ENCODE assay signal across 8 cellular contexts in the genomic region with DNA sequence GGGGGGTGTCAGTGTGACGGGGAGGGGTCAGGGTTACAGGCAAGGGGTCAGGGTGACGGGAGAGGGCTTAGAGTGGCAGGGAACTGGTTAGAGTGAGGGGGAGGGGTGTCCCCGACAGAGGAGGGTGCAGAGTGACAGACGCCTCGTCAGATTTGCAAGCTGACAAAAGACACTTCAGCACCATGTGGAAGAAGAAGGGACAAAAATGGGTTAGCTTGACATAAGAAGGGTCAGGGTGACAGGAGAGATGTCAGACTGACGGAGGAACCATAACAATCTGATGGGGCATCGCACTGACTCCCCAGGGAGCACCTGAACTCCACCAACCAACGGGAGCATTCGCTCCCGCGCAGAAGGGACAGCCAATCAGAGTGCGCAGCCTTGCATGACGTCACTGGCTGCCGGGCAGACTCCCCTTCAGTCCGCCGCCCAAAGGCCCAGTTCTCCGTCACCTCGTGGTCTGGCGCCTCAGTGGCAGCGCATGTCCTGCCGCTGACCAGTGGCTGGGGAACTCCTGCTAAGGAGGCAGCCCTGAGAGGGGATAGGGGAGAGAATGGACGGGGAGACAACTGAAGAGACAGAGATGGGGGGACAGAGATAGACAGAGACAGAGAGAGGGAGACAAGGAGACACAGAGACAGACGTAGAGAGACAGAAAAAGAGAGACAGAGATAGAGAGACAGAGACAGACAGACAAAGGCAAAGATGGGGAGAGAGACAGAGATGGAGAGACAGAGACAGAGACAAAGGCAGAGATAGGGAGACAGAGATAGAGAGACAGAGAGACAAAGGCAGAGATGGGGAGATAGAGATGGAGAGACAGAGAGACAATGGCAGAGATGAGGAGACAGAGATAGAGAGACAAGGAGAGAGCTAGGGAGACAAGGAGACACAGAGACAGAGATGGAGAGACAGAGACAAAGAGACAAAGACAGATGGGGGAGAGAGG.
DNase-seq lines count a peak whose midpoint lies in the region; ATAC-seq and TF ChIP-seq lines count a peak whose summit lies in the region.

No MANE protein-coding gene starts in this region.

- peak; percentile 76 for ATAC-seq in GM21619 (IDR thresholded peaks at IDR 0.05; ENCODE audit: unreplicated experiment)
- ATAC-seq in HG03039 (IDR thresholded peaks at IDR 0.05; ENCODE audit: unreplicated experiment), result no peak

- H3K4me3 ChIP-seq in cardiac fibroblast (replicated peaks in 1 of 2; ENCODE audit: low read depth in 2 of 2, low read length in 2 of 2), result no peak overlapping the region

- no peak for TF ChIP-seq CTCF in cardiac fibroblast (IDR thresholded peaks at IDR 0.05; ENCODE audit: low read depth, low read length)

- DNase-seq in COLO668 (lab: John Stamatoyannopoulos, UW; ENCODE audit: unreplicated experiment), result peak; percentile 59
- peak; percentile 2 for DNase-seq in NCI-H146 treated with DMSO at 0.1 percent for 48 hours (lab: John Stamatoyannopoulos, UW; ENCODE audit: unreplicated experiment)
- DNase-seq in activated CD4-positive, CD25-positive, alpha-beta regulatory T cell treated with anti-CD3 and anti-CD28 coated beads, Interleukin-2, amount 50 U/mL, for 16 hours (ENCODE audit: low read depth, low spot score), result peak; percentile 36
- peak; percentile 71 to 73 for DNase-seq in cardiac fibroblast (ENCODE audit: low read depth in 2 of 2)
- peak; percentile 89 for DNase-seq in left kidney (ENCODE audit: low read depth, low spot score)
- DNase-seq in stimulated activated CD4-positive, alpha-beta T cell treated with anti-CD3 and anti-CD28 coated beads, Interleukin-4, amount 100 ng/mL, for 4 hours, result peak; percentile 68 to 71

Comparison
In these comparisons a context has a peak if more than half of its experiments do, and no peak if none do; other contexts are left out.
1. DNase-seq: peak in every context shown above with its lines; median percentile 89 in left kidney; 72 in cardiac fibroblast; 70 in stimulated activated CD4-positive, alpha-beta T cell treated with anti-CD3 and anti-CD28 coated beads, Interleukin-4, amount 100 ng/mL, for 4 hours; 59 in COLO668; 36 in activated CD4-positive, CD25-positive, alpha-beta regulatory T cell treated with anti-CD3 and anti-CD28 coated beads, Interleukin-2, amount 50 U/mL, for 16 hours; 2 in NCI-H146 treated with DMSO at 0.1 percent for 48 hours.